Comparison of ENCODE assay signal across 13 cellular contexts in genomic region chr7:47501406-47501805, GRCh38.
DNase-seq lines count a peak whose midpoint lies in the region; ATAC-seq, FAIRE-seq and TF ChIP-seq lines count a peak whose summit lies in the region.
"Had no signal": no experiment of that assay in that cellular context is flagged by ENCODE, and none has a peak within 500 bp of the region (broad histone marks: within the 10 kb centered on the region; RNA-seq: fewer than 3 reads in every experiment).

No MANE protein-coding gene starts in this region.

- TF ChIP-seq POLR2A in GM12891 (IDR thresholded peaks at IDR 0.05; ENCODE audit: low read depth, low read length) (no peak), breast epithelium (IDR thresholded peaks at IDR 0.05) (no peak)

- no peak for TF ChIP-seq CTCF in breast epithelium (IDR thresholded peaks at IDR 0.05)

- no peaks in the 10 kb centered on the region for H3K9me3 ChIP-seq in breast epithelium

- H3K36me3 ChIP-seq in breast epithelium = no peaks in the 10 kb centered on the region

- H3K36me3 Mint-ChIP-seq in stimulated activated effector memory CD8-positive, alpha-beta T cell treated with anti-CD3 and anti-CD28 coated beads, Interleukin-12 subunit alpha, Interleukin-12 subunit beta, amount 100 ng/mL, for 72 hours = no peaks in the 10 kb centered on the region

- no peaks in the 10 kb centered on the region for H3K4me1 ChIP-seq in breast epithelium

- no peak overlapping the region for H3K4me3 Mint-ChIP-seq in stimulated activated effector memory CD8-positive, alpha-beta T cell treated with anti-CD3 and anti-CD28 coated beads, Interleukin-12 subunit alpha, Interleukin-12 subunit beta, amount 100 ng/mL, for 72 hours
- H3K4me3 Mint-ChIP-seq: activated naive CD8-positive, alpha-beta T cell treated with anti-CD3 and anti-CD28 coated beads, Interleukin-2, amount 50 U/mL, for 24 hours had no signal

- H3K27ac Mint-ChIP-seq in stimulated activated effector memory CD8-positive, alpha-beta T cell treated with anti-CD3 and anti-CD28 coated beads, Interleukin-12 subunit alpha, Interleukin-12 subunit beta, amount 100 ng/mL, for 72 hours = no peak overlapping the region
- H3K27ac Mint-ChIP-seq: activated naive CD8-positive, alpha-beta T cell treated with anti-CD3 and anti-CD28 coated beads, Interleukin-2, amount 50 U/mL, for 24 hours had no signal

- no peak overlapping the region for H3K27ac ChIP-seq in breast epithelium

- no peaks in the 10 kb centered on the region for H3K4me1 Mint-ChIP-seq in stimulated activated effector memory CD8-positive, alpha-beta T cell treated with anti-CD3 and anti-CD28 coated beads, Interleukin-12 subunit alpha, Interleukin-12 subunit beta, amount 100 ng/mL, for 72 hours

- H3K4me3 ChIP-seq in breast epithelium = no peak overlapping the region

- H3K9me3 Mint-ChIP-seq in stimulated activated effector memory CD8-positive, alpha-beta T cell treated with anti-CD3 and anti-CD28 coated beads, Interleukin-12 subunit alpha, Interleukin-12 subunit beta, amount 100 ng/mL, for 72 hours = no peaks in the 10 kb centered on the region
- H3K9me3 Mint-ChIP-seq: activated naive CD8-positive, alpha-beta T cell treated with anti-CD3 and anti-CD28 coated beads, Interleukin-2, amount 50 U/mL, for 24 hours had no signal

- H3K27me3 ChIP-seq in breast epithelium = no peaks in the 10 kb centered on the region

- intact Hi-C loops in breast epithelium (cut with DNase I; ENCODE audit: low total_unique reads) = no loop called here

- peak; percentile 14 for ATAC-seq in stimulated activated effector memory CD8-positive, alpha-beta T cell treated with anti-CD3 and anti-CD28 coated beads, Interleukin-12 subunit alpha, Interleukin-12 subunit beta, amount 100 ng/mL, for 72 hours
- no peak for ATAC-seq in GM18873 (IDR thresholded peaks at IDR 0.05; ENCODE audit: low FRiP score, unreplicated experiment)
- ATAC-seq: activated naive CD8-positive, alpha-beta T cell treated with anti-CD3 and anti-CD28 coated beads, Interleukin-2, amount 50 U/mL, for 24 hours had no signal

- DNase-seq in HCEC 1CT (peak; percentile 75), amniotic stem cell (lab: John Stamatoyannopoulos, UW) (peak; percentile 51), left kidney (ENCODE audit: low read depth, low spot score) (peak; percentile 93), GM12891 (ENCODE audit: insufficient read length, low spot score) (no peak), breast epithelium (ENCODE audit: low spot score in 2 of 2) (no peak)
- no peak for DNase-seq in stimulated activated effector memory CD8-positive, alpha-beta T cell treated with anti-CD3 and anti-CD28 coated beads, Interleukin-12 subunit alpha, Interleukin-12 subunit beta, amount 100 ng/mL, for 72 hours (ENCODE audit: low spot score in 2 of 2)
- no peak for DNase-seq in NK-92 treated with Interleukin-12 subunit alpha and Interleukin-12 subunit beta, amount 100 ng/mL, for 24 hours (lab: John Stamatoyannopoulos, UW)
- DNase-seq: activated CD4-positive, alpha-beta T cell treated with anti-CD3 and anti-CD28 coated beads, Interleukin-2, amount 50 U/mL, for 48 hours; activated naive CD8-positive, alpha-beta T cell treated with anti-CD3 and anti-CD28 coated beads, Interleukin-2, amount 50 U/mL, for 24 hours; mammary epithelial cell; stimulated activated CD4-positive, alpha-beta T cell treated with anti-CD3 and anti-CD28 coated beads, Interleukin-15, amount 100 ng/mL, for 24 hours; stimulated activated naive CD4-positive, alpha-beta T cell treated with Interleukin-2 at 50 U/mL for 16 hours had no signal

- FAIRE-seq in GM12891 (lab: Jason Lieb, UNC) = no peak

TF ChIP-seq in GM12891, 5 proteins besides CTCF, POLR2A, EP300 and RAD21:
- TF ChIP-seq SPI1 (IDR thresholded peaks at IDR 0.05; ENCODE audit: low read depth, low read length) (no peak), PAX5 (IDR thresholded peaks at IDR 0.05; ENCODE audit: insufficient read depth, low read length, severe bottlenecking) (no peak), TAF1 (IDR thresholded peaks at IDR 0.05; ENCODE audit: low read depth, low read length) (no peak), POLR2AphosphoS5 (IDR thresholded peaks at IDR 0.05; ENCODE audit: low read depth, low read length) (no peak), POU2F2 (IDR thresholded peaks at IDR 0.05; ENCODE audit: low read depth, low read length) (no peak)
TF ChIP-seq in GM12891: peak in this region for 0.

Comparison
In these comparisons a context has a peak if more than half of its experiments do, and no peak if none do; other contexts are left out.
1. DNase-seq: peak in HCEC 1CT (single experiment), amniotic stem cell (single experiment) and left kidney (single experiment); none in stimulated activated effector memory CD8-positive, alpha-beta T cell treated with anti-CD3 and anti-CD28 coated beads, Interleukin-12 subunit alpha, Interleukin-12 subunit beta, amount 100 ng/mL, for 72 hours (0 of 2), GM12891 (single experiment), breast epithelium (0 of 2) and NK-92 treated with Interleukin-12 subunit alpha and Interleukin-12 subunit beta, amount 100 ng/mL, for 24 hours (single experiment).